In genomic region chr10:48279081-48279751, GRCh38 we compare ENCODE assay signal across 14 cellular contexts. TPM values are rescaled to one million over a fixed set of nuclear protein-coding genes. Genes with fewer than 3 reads are reported as not detected.
A peak's percentile ranks its signal among the peaks of the same experiment; 100 is the strongest.
DNase-seq lines count a peak whose midpoint lies in the region; ATAC-seq and TF ChIP-seq lines count a peak whose summit lies in the region.
"Had no signal": no experiment of that assay in that cellular context is flagged by ENCODE, and none has a peak within 500 bp of the region (broad histone marks: within the 10 kb centered on the region; RNA-seq: fewer than 3 reads in every experiment).

No MANE protein-coding gene starts in this region.

- ATAC-seq in GM18508 (IDR thresholded peaks at IDR 0.05; ENCODE audit: insufficient read depth, unreplicated experiment), result peak; percentile 80
- peak; percentile 70 for ATAC-seq in GM19467 (IDR thresholded peaks at IDR 0.05; ENCODE audit: unreplicated experiment)
- peak; percentile 90 for ATAC-seq in HG02885 (IDR thresholded peaks at IDR 0.05; ENCODE audit: poor library complexity, unreplicated experiment)
- ATAC-seq in HG03558 (IDR thresholded peaks at IDR 0.05; ENCODE audit: extremely low read depth, unreplicated experiment), result peak; percentile 72
- ATAC-seq: K562, sciatic nerve had no signal

- H3K27ac ChIP-seq in hepatocyte, result no peak overlapping the region
- H3K27ac ChIP-seq: PC-9 had no signal

- no peaks in the 10 kb centered on the region for H3K79me2 ChIP-seq in hepatocyte

- no peak overlapping the region for H2AFZ ChIP-seq in hepatocyte
- H2AFZ ChIP-seq: PC-9 had no signal

- H4K20me1 ChIP-seq in hepatocyte (ENCODE audit: insufficient read depth, poor library complexity, severe bottlenecking), result no peaks in the 10 kb centered on the region

- no peak for TF ChIP-seq CTCF in hepatocyte (IDR thresholded peaks at IDR 0.05; ENCODE audit: poor library complexity)

- H3K4me2 ChIP-seq in hepatocyte, result no peak overlapping the region
- H3K4me2 ChIP-seq: PC-9 had no signal

- no peaks in the 10 kb centered on the region for H3K27me3 ChIP-seq in hepatocyte

- no peaks in the 10 kb centered on the region for H3K9me2 ChIP-seq in hepatocyte (replicated peaks; ENCODE audit: insufficient read depth)

- H3K36me3 ChIP-seq in hepatocyte (replicated peaks; ENCODE audit: insufficient read depth, low read depth), result no peaks in the 10 kb centered on the region

- WGBS in hepatocyte (ENCODE audit: low lambda C conversion rate, missing lambda C conversion rate), result 64% methylated on average over 2 of the region's 2 CpGs

- H3K4me3 ChIP-seq in hepatocyte, result no peak overlapping the region
- H3K4me3 ChIP-seq: K562, PC-9 had no signal

- DNase-seq in hepatocyte (ENCODE audit: low spot score) (no peak), dermis blood vessel endothelial cell (no peak), NCI-H82 treated with DMSO at 0.1 percent for 48 hours (lab: John Stamatoyannopoulos, UW; ENCODE audit: unreplicated experiment) (no peak)
- DNase-seq in activated CD4-positive, alpha-beta T cell treated with anti-CD3 and anti-CD28 coated beads for 4 hours, result no peak
- DNase-seq: CD4-positive, alpha-beta memory T cell; NCI-H2081 treated with DMSO at 0.1 percent for 48 hours; PC-9 had no signal

- H3K4me1 ChIP-seq in hepatocyte (ENCODE audit: insufficient read depth), result peaks cover 3% of the 10 kb centered on the region

- H3K9me3 ChIP-seq in hepatocyte (ENCODE audit: low read depth), result no peaks in the 10 kb centered on the region

RNA-seq across cellular contexts. Expression of gene FRMPD2, which starts 4.7 kb away (rescaled TPM):
- total RNA-seq in hepatocyte (0.10 and 0.52 TPM in 2 replicates), dermis blood vessel endothelial cell (under 0.01 and 0.28 TPM in 2 replicates)
- polyA plus RNA-seq in hepatocyte, result 0.30 and 0.55 TPM in 2 replicates
- total RNA-seq: CD4-positive, alpha-beta memory T cell; T-helper 2 cell treated with Interferon-gamma antibody and Interleukin-4, amounts not matched to agents 100 ng/mL and 5 ng/mL, for 36 hours had no signal
- polyA plus RNA-seq: CD4-positive, alpha-beta memory T cell had no signal

RNA-seq across cellular contexts. Expression of gene MAPK8, which starts 27.3 kb away (rescaled TPM):
- 73.2 and 81.3 TPM in 2 replicates for total RNA-seq in hepatocyte
- polyA plus RNA-seq in hepatocyte, result 18.2 and 20.9 TPM in 2 replicates
- total RNA-seq in dermis blood vessel endothelial cell, result 81.3 and 104 TPM in 2 replicates
